Comparison of ENCODE assay signal across 12 cellular contexts in the genomic region with DNA sequence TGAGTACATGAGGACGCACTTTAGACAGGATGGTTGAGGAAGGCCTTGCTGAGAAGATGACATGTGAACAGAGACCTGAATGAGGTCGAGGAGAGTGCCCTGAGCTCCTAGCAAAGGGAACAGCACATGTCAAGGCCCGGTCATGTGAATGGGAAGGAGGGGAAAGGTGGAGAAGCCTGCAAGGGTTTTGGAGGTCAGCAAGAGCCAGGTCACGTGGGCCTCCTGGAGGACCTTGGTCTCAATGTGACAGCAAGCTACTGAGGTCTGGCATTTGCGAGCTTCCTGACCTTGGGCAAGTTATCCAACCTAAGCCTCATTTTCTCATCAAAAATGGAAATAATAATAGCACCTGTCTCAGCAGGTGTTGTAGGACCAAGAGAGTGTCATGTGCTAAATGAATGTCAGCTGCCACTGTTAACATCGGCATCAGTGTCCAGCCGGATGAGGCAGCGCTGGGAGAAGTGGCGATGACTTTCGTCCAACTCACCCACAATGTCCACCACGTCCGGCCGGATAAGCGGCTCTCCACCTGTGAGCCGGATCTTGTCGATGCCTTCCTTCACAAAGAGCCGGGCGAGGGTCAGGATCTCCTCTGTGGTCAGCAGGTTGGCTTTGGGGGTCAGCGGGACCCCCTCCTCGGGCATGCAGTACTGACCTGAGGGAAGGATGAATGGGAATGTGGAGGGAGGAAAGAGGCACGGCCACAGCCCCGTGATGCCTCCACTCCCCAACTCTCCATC. TPM values are rescaled to one million over a fixed set of nuclear protein-coding genes. Genes with fewer than 3 reads are reported as not detected.
DNase-seq lines count a peak whose midpoint lies in the region; ATAC-seq, FAIRE-seq and TF ChIP-seq lines count a peak whose summit lies in the region.
"Had no signal": no experiment of that assay in that cellular context is flagged by ENCODE, and none has a peak within 500 bp of the region (broad histone marks: within the 10 kb centered on the region; RNA-seq: fewer than 3 reads in every experiment).

No MANE protein-coding gene starts in this region.

- no peak overlapping the region for H3K4me2 ChIP-seq in neural progenitor cell
- H3K4me2 ChIP-seq: A549 had no signal

- peaks cover 9% of the 10 kb centered on the region for H3K9me3 Mint-ChIP-seq in Caco-2 (ENCODE audit: unreplicated experiment)
- H3K9me3 Mint-ChIP-seq in neural progenitor cell = peaks cover 2% of the 10 kb centered on the region
- H3K9me3 Mint-ChIP-seq: HFFc6 had no signal

- peaks cover 15% of the 10 kb centered on the region for H3K9me3 ChIP-seq in Caco-2
- H3K9me3 ChIP-seq in adipocyte (ENCODE audit: control insufficient read depth, low read length) = no peaks in the 10 kb centered on the region
- no peaks in the 10 kb centered on the region for H3K9me3 ChIP-seq in neural progenitor cell (ENCODE audit: low read depth)
- no peaks in the 10 kb centered on the region for H3K9me3 ChIP-seq in upper lobe of left lung
- H3K9me3 ChIP-seq in effector memory CD4-positive, alpha-beta T cell (ENCODE audit: control insufficient read depth, low read length) = no peaks in the 10 kb centered on the region
- H3K9me3 ChIP-seq: A549 had no signal

- H3K9ac ChIP-seq in adipocyte (ENCODE audit: low read length) (peak overlapping the region; percentile 14), neural progenitor cell (no peak overlapping the region)

- TF ChIP-seq EP300 in upper lobe of left lung (IDR thresholded peaks at IDR 0.05) = no peak

- TF ChIP-seq POLR2A in upper lobe of left lung (IDR thresholded peaks at IDR 0.05) = no peak
- TF ChIP-seq POLR2A in GM12892 (IDR thresholded peaks at IDR 0.05; ENCODE audit: low read depth, low read length) = no peak

- peaks cover 3% of the 10 kb centered on the region for H3K4me1 ChIP-seq in Caco-2
- peaks cover 53% of the 10 kb centered on the region for H3K4me1 ChIP-seq in adipocyte (ENCODE audit: control insufficient read depth, insufficient read depth, low read length)
- H3K4me1 ChIP-seq in neural progenitor cell = no peaks in the 10 kb centered on the region
- H3K4me1 ChIP-seq in upper lobe of left lung = peaks cover 3 to 34% (median 12%) of the 10 kb centered on the region in 4 donors
- no peaks in the 10 kb centered on the region for H3K4me1 ChIP-seq in effector memory CD4-positive, alpha-beta T cell (ENCODE audit: control insufficient read depth, insufficient read depth, low read length, poor library complexity, severe bottlenecking)
- H3K4me1 ChIP-seq: A549 had no signal

- no peak for TF ChIP-seq CTCF in Caco-2 (IDR thresholded peaks at IDR 0.05; ENCODE audit: insufficient read depth in 1 of 2, low read depth in 1 of 2, low read length in 1 of 2, severe bottlenecking in 1 of 2, unreplicated experiment in 1 of 2)
- no peak for TF ChIP-seq CTCF in neural progenitor cell (IDR thresholded peaks at IDR 0.05)
- no peak for TF ChIP-seq CTCF in upper lobe of left lung (IDR thresholded peaks at IDR 0.05)

- no peaks in the 10 kb centered on the region for H3F3A ChIP-seq in neural progenitor cell (ENCODE audit: low read depth)

- H2AFZ ChIP-seq in neural progenitor cell (replicated peaks) = no peak overlapping the region

- BruUV-seq in Caco-2 (replicated peaks; lab: Mats Ljungman, UMichigan) = no TSS peak

- H3K36me3 Mint-ChIP-seq in Caco-2 (ENCODE audit: insufficient read depth, unreplicated experiment) (peaks cover 96% of the 10 kb centered on the region), neural progenitor cell (peaks cover 21% of the 10 kb centered on the region)
- H3K36me3 Mint-ChIP-seq: CD8-positive, alpha-beta memory T cell had no signal

- DNase-seq in Caco-2 = no peak
- DNase-seq in adipocyte (ENCODE audit: low read depth) = no peak
- DNase-seq in neural progenitor cell (ENCODE audit: low spot score) = no peak
- peak; percentile 15 to 32 for DNase-seq in upper lobe of left lung
- no peak for DNase-seq in GM12892 (ENCODE audit: insufficient read length)
- no peak for DNase-seq in effector memory CD4-positive, alpha-beta T cell
- DNase-seq: CD8-positive, alpha-beta memory T cell; DMS53; GF-D8; HCEC 1CT; HFFc6 had no signal

- H3K27ac ChIP-seq in neural progenitor cell (no peak overlapping the region), upper lobe of left lung (no peak overlapping the region)
- H3K27ac ChIP-seq in effector memory CD4-positive, alpha-beta T cell (ENCODE audit: insufficient read depth, low read length, poor library complexity, severe bottlenecking) = no peak overlapping the region
- H3K27ac ChIP-seq: A549 had no signal

- H3K27ac Mint-ChIP-seq in Caco-2 (ENCODE audit: unreplicated experiment) = peak overlapping the region; percentile 84
- peak overlapping the region; percentile 29 for H3K27ac Mint-ChIP-seq in neural progenitor cell
- H3K27ac Mint-ChIP-seq: HFFc6 had no signal

- CTCF ChIA-PET in Caco-2 (lab: Charles Lee) = no interaction called here

- H3K79me2 ChIP-seq in neural progenitor cell (ENCODE audit: low read depth) = no peaks in the 10 kb centered on the region

- H3K27me3 Mint-ChIP-seq in Caco-2 (ENCODE audit: insufficient read depth, unreplicated experiment) = peaks cover 6% of the 10 kb centered on the region
- no peaks in the 10 kb centered on the region for H3K27me3 Mint-ChIP-seq in neural progenitor cell (ENCODE audit: insufficient read depth, low read depth)

- H3K4me3 ChIP-seq in Caco-2 (ENCODE audit: low read depth, low read length) (no peak overlapping the region), adipocyte (ENCODE audit: low read length) (no peak overlapping the region), neural progenitor cell (no peak overlapping the region), upper lobe of left lung (no peak overlapping the region)
- no peak overlapping the region for H3K4me3 ChIP-seq in effector memory CD4-positive, alpha-beta T cell (ENCODE audit: insufficient read depth, low read depth, low read length, poor library complexity, severe bottlenecking)
- H3K4me3 ChIP-seq: A549 had no signal

- FAIRE-seq in GM12892 (lab: Jason Lieb, UNC) = no peak
- FAIRE-seq: A549 had no signal

- H3K27me3 ChIP-seq in Caco-2 (replicated peaks; ENCODE audit: control insufficient read depth, insufficient read depth, low read length) = no peaks in the 10 kb centered on the region
- no peaks in the 10 kb centered on the region for H3K27me3 ChIP-seq in adipocyte (replicated peaks; ENCODE audit: control insufficient read depth, insufficient read depth, low read length)
- no peaks in the 10 kb centered on the region for H3K27me3 ChIP-seq in neural progenitor cell
- no peaks in the 10 kb centered on the region for H3K27me3 ChIP-seq in upper lobe of left lung
- no peaks in the 10 kb centered on the region for H3K27me3 ChIP-seq in effector memory CD4-positive, alpha-beta T cell (replicated peaks; ENCODE audit: control insufficient read depth, insufficient read depth, low read length, poor library complexity, severe bottlenecking)

- ATAC-seq in upper lobe of left lung (ENCODE audit: low FRiP score in 2 of 2) = no peak

- no peak overlapping the region for H3K4me3 Mint-ChIP-seq in Caco-2 (ENCODE audit: unreplicated experiment)
- no peak overlapping the region for H3K4me3 Mint-ChIP-seq in neural progenitor cell
- H3K4me3 Mint-ChIP-seq: CD8-positive, alpha-beta memory T cell; HFFc6 had no signal

- intact Hi-C loops in Caco-2 (cut with micrococcal nuclease; ENCODE audit: unreplicated experiment) = no loop called here

- POLR2A ChIA-PET in Caco-2 (lab: Charles Lee) = interaction anchor here (0.6 kb wide), 1 partner anchor 1881 kb away, joined by 3 read pairs; no protein-coding TSS in a partner anchor

- H3K36me3 ChIP-seq in Caco-2 (ENCODE audit: control insufficient read depth, insufficient read depth, low read length) (peaks cover 22% of the 10 kb centered on the region), adipocyte (ENCODE audit: control insufficient read depth, insufficient read depth, low read length, severe bottlenecking) (peaks cover 53% of the 10 kb centered on the region), neural progenitor cell (no peaks in the 10 kb centered on the region), upper lobe of left lung (peaks cover 0 to 56% (median 23%) of the 10 kb centered on the region in 4 donors)
- H3K36me3 ChIP-seq in effector memory CD4-positive, alpha-beta T cell (ENCODE audit: control insufficient read depth, insufficient read depth, low read length) = no peaks in the 10 kb centered on the region

- 89 to 96% methylated on average over 16 to 22 of the region's 22 CpGs for WGBS in upper lobe of left lung, 2 donors

- no peaks in the 10 kb centered on the region for H4K20me1 ChIP-seq in neural progenitor cell (ENCODE audit: low read depth)

- H3K4me1 Mint-ChIP-seq in Caco-2 (ENCODE audit: low read depth, unreplicated experiment) (no peaks in the 10 kb centered on the region), neural progenitor cell (no peaks in the 10 kb centered on the region)

RNA-seq across cellular contexts. Expression of gene MOCS1, which starts 8.9 kb away (rescaled TPM):
- 43.4 and 44.7 TPM in 2 replicates for total RNA-seq in Caco-2 (2022)
- 11.3 and 17.9 TPM in 2 replicates for total RNA-seq in neural progenitor cell (ENCODE audit: low replicate concordance)
- 10 to 100 TPM; 15.0 to 49.2 (median 26.3) TPM for total RNA-seq in upper lobe of left lung
- 0.13 TPM for polyA plus RNA-seq in GM12892 (2012; ENCODE audit: missing spikeins)

Comparison
In these comparisons a context has a peak if more than half of its experiments do, and no peak if none do; other contexts are left out.
1. DNase-seq: peak in upper lobe of left lung (2 of 2); none in Caco-2 (0 of 2), adipocyte (single experiment), neural progenitor cell (single experiment), GM12892 (single experiment) and effector memory CD4-positive, alpha-beta T cell (0 of 3).